Comparison of ENCODE assay signal across 37 cellular contexts in genomic region chr13:98731038-98731437, GRCh38. TPM values are rescaled to one million over a fixed set of nuclear protein-coding genes. Genes with fewer than 3 reads are reported as not detected.
"Had no signal": no experiment of that assay in that cellular context is flagged by ENCODE, and none has a peak within 500 bp of the region (broad histone marks: within the 10 kb centered on the region; RNA-seq: fewer than 3 reads in every experiment).

No MANE protein-coding gene starts in this region.

- H3K27me3 ChIP-seq: adrenal gland, body of pancreas, brain microvascular endothelial cell, breast epithelium had no signal

- H3K36me3 ChIP-seq: adrenal gland, brain microvascular endothelial cell, breast epithelium had no signal

- H3K9me3 ChIP-seq: adrenal gland, body of pancreas had no signal

- ATAC-seq: activated CD8-positive, alpha-beta T cell treated with anti-CD3 and anti-CD28 coated beads for 36 hours; activated naive CD4-positive, alpha-beta T cell treated with anti-CD3 and anti-CD28 coated beads, Interleukin-2, amount 50 U/mL, for 72 hours; activated T-cell treated with anti-CD3 and anti-CD28 coated beads, Interleukin-2, amount 50 U/mL, for 4 hours; activated T-cell treated with anti-CD3 and anti-CD28 coated beads, Interleukin-2, amount 50 U/mL, for 72 hours; activated T-helper 17 cell treated with anti-CD3 and anti-CD28 coated beads, Interleukin-2, amount 50 U/mL, for 72 hours; body of pancreas had no signal

- H3K27ac Mint-ChIP-seq: activated B cell treated with CpG ODN at 0.5 μM for 24 hours; activated CD4-positive, alpha-beta memory T cell treated with anti-CD3 and anti-CD28 coated beads for 36 hours; activated CD4-positive, alpha-beta T cell treated with anti-CD3 and anti-CD28 coated beads, Interleukin-2, amount 10 ng/mL, durations not matched to agents 24 days and 14 days; activated CD8-positive, alpha-beta T cell treated with anti-CD3 and anti-CD28 coated beads for 36 hours; activated naive CD4-positive, alpha-beta T cell treated with anti-CD3 and anti-CD28 coated beads for 36 hours; activated naive CD4-positive, alpha-beta T cell treated with anti-CD3 and anti-CD28 coated beads, Interleukin-2, amount 50 U/mL, for 72 hours; activated naive CD8-positive, alpha-beta T cell treated with anti-CD3 and anti-CD28 coated beads for 36 hours; activated T-cell treated with anti-CD3 and anti-CD28 coated beads, Interleukin-2, amount 50 U/mL, for 72 hours; activated T-helper 1 cell treated with anti-CD3 and anti-CD28 coated beads, Interleukin-12 subunit alpha, Interleukin-12 subunit beta, Interleukin-2, Interleukin-4 antibody, amounts not matched to agents 30 ng/mL and 10 ng/mL and 1 ng/mL, durations not matched to agents 14 hours and 24 hours and 36 hours; activated T-helper 17 cell treated with anti-CD3 and anti-CD28 coated beads, Interleukin-2, amount 50 U/mL, for 72 hours; T-helper 1 cell treated with Interleukin-12 subunit alpha and Interleukin-12 subunit beta and Interleukin-4 antibody, amounts not matched to agents 30 μg/mL and 1 μg/mL, for 36 hours; T-helper 2 cell treated with Interferon-gamma antibody and Interleukin-4, amounts not matched to agents 5 μg/mL and 100 μg/mL, for 36 hours had no signal

- H3K36me3 Mint-ChIP-seq: activated CD4-positive, alpha-beta memory T cell treated with anti-CD3 and anti-CD28 coated beads for 36 hours; activated naive CD4-positive, alpha-beta T cell treated with anti-CD3 and anti-CD28 coated beads, Interleukin-2, amount 50 U/mL, for 72 hours; activated naive CD8-positive, alpha-beta T cell treated with anti-CD3 and anti-CD28 coated beads for 36 hours had no signal

- H3K9me3 Mint-ChIP-seq: activated B cell treated with CpG ODN at 0.5 μM for 24 hours; activated CD4-positive, alpha-beta memory T cell treated with anti-CD3 and anti-CD28 coated beads for 36 hours; activated CD8-positive, alpha-beta T cell treated with anti-CD3 and anti-CD28 coated beads for 36 hours; activated naive CD4-positive, alpha-beta T cell treated with anti-CD3 and anti-CD28 coated beads for 36 hours; activated naive CD4-positive, alpha-beta T cell treated with anti-CD3 and anti-CD28 coated beads, Interleukin-2, amount 50 U/mL, for 72 hours; activated naive CD8-positive, alpha-beta T cell treated with anti-CD3 and anti-CD28 coated beads for 36 hours; activated T-cell treated with anti-CD3 and anti-CD28 coated beads, Interleukin-2, amount 50 U/mL, for 4 hours; activated T-helper 1 cell treated with anti-CD3 and anti-CD28 coated beads, Interleukin-12 subunit alpha, Interleukin-12 subunit beta, Interleukin-2, Interleukin-4 antibody, amounts not matched to agents 30 ng/mL and 10 ng/mL and 1 ng/mL, durations not matched to agents 14 hours and 24 hours and 36 hours; activated T-helper 17 cell treated with anti-CD3 and anti-CD28 coated beads, Interleukin-2, amount 50 U/mL, for 72 hours; T-helper 2 cell treated with Interferon-gamma antibody and Interleukin-4, amounts not matched to agents 5 μg/mL and 100 μg/mL, for 36 hours had no signal

- H3K4me3 Mint-ChIP-seq: activated B cell treated with CpG ODN at 0.5 μM for 24 hours; activated CD4-positive, alpha-beta memory T cell treated with anti-CD3 and anti-CD28 coated beads for 36 hours; activated CD4-positive, alpha-beta T cell treated with anti-CD3 and anti-CD28 coated beads, Interleukin-2, amount 10 ng/mL, durations not matched to agents 24 days and 14 days; activated CD8-positive, alpha-beta T cell treated with anti-CD3 and anti-CD28 coated beads for 36 hours; activated naive CD4-positive, alpha-beta T cell treated with anti-CD3 and anti-CD28 coated beads for 36 hours; activated naive CD8-positive, alpha-beta T cell treated with anti-CD3 and anti-CD28 coated beads for 36 hours; activated T-cell treated with anti-CD3 and anti-CD28 coated beads, Interleukin-2, amount 50 U/mL, for 4 hours; activated T-cell treated with anti-CD3 and anti-CD28 coated beads, Interleukin-2, amount 50 U/mL, for 72 hours; activated T-helper 1 cell treated with anti-CD3 and anti-CD28 coated beads, Interleukin-12 subunit alpha, Interleukin-12 subunit beta, Interleukin-2, Interleukin-4 antibody, amounts not matched to agents 30 ng/mL and 10 ng/mL and 1 ng/mL, durations not matched to agents 14 hours and 24 hours and 36 hours; activated T-helper 17 cell treated with anti-CD3 and anti-CD28 coated beads, Interleukin-2, amount 50 U/mL, for 72 hours; T-helper 1 cell treated with Interleukin-12 subunit alpha and Interleukin-12 subunit beta and Interleukin-4 antibody, amounts not matched to agents 30 μg/mL and 1 μg/mL, for 36 hours; T-helper 2 cell treated with Interferon-gamma antibody and Interleukin-4, amounts not matched to agents 5 μg/mL and 100 μg/mL, for 36 hours had no signal

- H3K4me1 ChIP-seq: adrenal gland, body of pancreas, breast epithelium had no signal

- H3K4me1 Mint-ChIP-seq: activated B cell treated with CpG ODN at 0.5 μM for 24 hours; activated T-helper 17 cell treated with anti-CD3 and anti-CD28 coated beads, Interleukin-2, amount 50 U/mL, for 72 hours had no signal

- H3K4me3 ChIP-seq: adrenal gland, body of pancreas, breast epithelium had no signal

- FAIRE-seq: astrocyte, TTC549 had no signal

- H3K27ac ChIP-seq: adrenal gland, body of pancreas, brain microvascular endothelial cell, breast epithelium, VCaP had no signal

- DNase-seq: activated B cell treated with CpG ODN at 0.5 μM for 24 hours; activated CD4-positive, alpha-beta memory T cell treated with anti-CD3 and anti-CD28 coated beads for 36 hours; activated CD4-positive, alpha-beta T cell treated with anti-CD3 and anti-CD28 coated beads for 4 hours; activated CD4-positive, alpha-beta T cell treated with anti-CD3 and anti-CD28 coated beads, Interleukin-2, amount 10 ng/mL, durations not matched to agents 24 days and 14 days; activated CD4-positive, alpha-beta T cell treated with anti-CD3 and anti-CD28 coated beads, Interleukin-2, amount 50 U/mL, for 1 hour; activated CD4-positive, alpha-beta T cell treated with anti-CD3 and anti-CD28 coated beads, Interleukin-2, amount 50 U/mL, for 4 hours; activated CD4-positive, CD25-positive, alpha-beta regulatory T cell treated with anti-CD3 and anti-CD28 coated beads, Interleukin-2, amount 50 U/mL, for 72 hours; activated CD8-positive, alpha-beta memory T cell treated with anti-CD3 and anti-CD28 coated beads, Interleukin-2, amount 50 U/mL, for 4 hours; activated CD8-positive, alpha-beta T cell treated with anti-CD3 and anti-CD28 coated beads for 36 hours; activated effector memory CD4-positive, alpha-beta T cell treated with anti-CD3 and anti-CD28 coated beads, Interleukin-2, amount 50 U/mL, for 16 hours; activated gamma-delta T cell treated with Interleukin-2 at 50 U/mL for 16 hours; activated naive CD4-positive, alpha-beta T cell; activated naive CD4-positive, alpha-beta T cell treated with anti-CD3 and anti-CD28 coated beads for 36 hours; activated naive CD8-positive, alpha-beta T cell treated with anti-CD3 and anti-CD28 coated beads for 36 hours; activated T-cell treated with anti-CD3 and anti-CD28 coated beads for 4 hours; activated T-cell treated with anti-CD3 and anti-CD28 coated beads, Interleukin-2, amount 50 U/mL, for 1 hour; activated T-cell treated with anti-CD3 and anti-CD28 coated beads, Interleukin-2, amount 50 U/mL, for 4 hours; activated T-cell treated with anti-CD3 and anti-CD28 coated beads, Interleukin-2, amount 50 U/mL, for 72 hours; adrenal gland; amniotic stem cell; aorta; body of pancreas; brain microvascular endothelial cell; central memory CD4-positive, alpha-beta T cell; T-helper 2 cell; T-helper 9 cell had no signal

RNA-seq across cellular contexts. Expression of gene SLC15A1, which starts 21.4 kb away (rescaled TPM):
- total RNA-seq: activated B cell treated with CpG ODN at 0.5 μM for 24 hours; activated CD4-positive, alpha-beta memory T cell treated with anti-CD3 and anti-CD28 coated beads for 36 hours; activated CD4-positive, alpha-beta T cell treated with anti-CD3 and anti-CD28 coated beads, Interleukin-2, amount 10 ng/mL, durations not matched to agents 24 days and 14 days; activated CD8-positive, alpha-beta memory T cell treated with anti-CD3 and anti-CD28 coated beads for 36 hours; activated CD8-positive, alpha-beta T cell treated with anti-CD3 and anti-CD28 coated beads for 36 hours; activated naive CD4-positive, alpha-beta T cell treated with anti-CD3 and anti-CD28 coated beads for 36 hours; activated naive CD4-positive, alpha-beta T cell treated with anti-CD3 and anti-CD28 coated beads, Interleukin-2, amount 50 U/mL, for 72 hours; activated naive CD8-positive, alpha-beta T cell treated with anti-CD3 and anti-CD28 coated beads for 36 hours; activated T-cell treated with anti-CD3 and anti-CD28 coated beads, Interleukin-2, amount 50 U/mL, for 4 hours; activated T-cell treated with anti-CD3 and anti-CD28 coated beads, Interleukin-2, amount 50 U/mL, for 72 hours; activated T-helper 1 cell treated with anti-CD3 and anti-CD28 coated beads, Interleukin-12 subunit alpha, Interleukin-12 subunit beta, Interleukin-2, Interleukin-4 antibody, amounts not matched to agents 30 ng/mL and 10 ng/mL and 1 ng/mL, durations not matched to agents 14 hours and 24 hours and 36 hours; activated T-helper 17 cell treated with anti-CD3 and anti-CD28 coated beads, Interleukin-2, amount 50 U/mL, for 72 hours; astrocyte; cardiac septum had no signal
